ENCODE assay signal across 1 cellular context in the genomic region with DNA sequence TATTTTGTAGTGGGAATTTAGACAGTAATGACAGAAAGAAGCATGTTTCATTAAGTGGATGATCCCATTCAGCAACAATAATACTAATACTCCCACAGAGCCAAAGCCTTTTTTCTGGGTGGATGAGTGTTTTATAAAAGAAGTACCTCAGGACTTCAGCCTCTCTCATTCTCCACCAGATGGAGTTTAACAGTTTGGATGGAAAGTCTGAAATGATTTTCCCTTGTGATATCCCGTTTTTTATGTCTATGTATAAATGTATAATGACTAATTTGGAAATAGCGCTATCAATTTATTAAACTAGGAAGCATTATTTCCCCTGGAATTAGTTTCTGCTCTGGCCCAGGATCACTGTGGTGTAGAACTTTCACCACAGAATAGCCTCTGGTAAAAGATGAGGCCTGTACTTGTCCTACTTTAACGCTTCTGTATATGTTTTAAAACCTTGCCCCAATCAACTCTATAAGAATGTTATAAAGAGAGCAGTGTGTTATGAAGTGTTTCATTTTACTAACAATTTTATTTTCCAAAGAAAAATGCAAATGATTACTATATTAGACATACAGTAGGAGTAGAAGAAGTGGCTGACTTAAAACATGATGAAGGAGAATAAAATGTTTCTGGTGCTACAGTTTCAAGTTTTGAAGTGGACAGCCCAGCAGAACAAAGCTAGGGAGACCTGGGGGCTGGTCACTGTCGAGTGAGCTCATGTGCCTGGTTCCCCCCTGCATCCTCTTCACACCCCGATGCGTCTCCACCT.
TF ChIP-seq lines count a peak whose summit lies in the region.

No MANE protein-coding gene starts in this region.

TF ChIP-seq in GM23338, 12 proteins besides CTCF, POLR2A, EP300 and RAD21 (continued from another document):
- no peak for TF ChIP-seq REST (IDR thresholded peaks at IDR 0.05; ENCODE audit: unreplicated experiment)
- no peak for TF ChIP-seq NANOG (IDR thresholded peaks at IDR 0.05; ENCODE audit: borderline replicate concordance)
- no peak for TF ChIP-seq ETS1 (IDR thresholded peaks at IDR 0.05)
- TF ChIP-seq EZH2 (IDR thresholded peaks at IDR 0.05; ENCODE audit: low read depth, unreplicated experiment): no peak
- TF ChIP-seq, protein P1, sequence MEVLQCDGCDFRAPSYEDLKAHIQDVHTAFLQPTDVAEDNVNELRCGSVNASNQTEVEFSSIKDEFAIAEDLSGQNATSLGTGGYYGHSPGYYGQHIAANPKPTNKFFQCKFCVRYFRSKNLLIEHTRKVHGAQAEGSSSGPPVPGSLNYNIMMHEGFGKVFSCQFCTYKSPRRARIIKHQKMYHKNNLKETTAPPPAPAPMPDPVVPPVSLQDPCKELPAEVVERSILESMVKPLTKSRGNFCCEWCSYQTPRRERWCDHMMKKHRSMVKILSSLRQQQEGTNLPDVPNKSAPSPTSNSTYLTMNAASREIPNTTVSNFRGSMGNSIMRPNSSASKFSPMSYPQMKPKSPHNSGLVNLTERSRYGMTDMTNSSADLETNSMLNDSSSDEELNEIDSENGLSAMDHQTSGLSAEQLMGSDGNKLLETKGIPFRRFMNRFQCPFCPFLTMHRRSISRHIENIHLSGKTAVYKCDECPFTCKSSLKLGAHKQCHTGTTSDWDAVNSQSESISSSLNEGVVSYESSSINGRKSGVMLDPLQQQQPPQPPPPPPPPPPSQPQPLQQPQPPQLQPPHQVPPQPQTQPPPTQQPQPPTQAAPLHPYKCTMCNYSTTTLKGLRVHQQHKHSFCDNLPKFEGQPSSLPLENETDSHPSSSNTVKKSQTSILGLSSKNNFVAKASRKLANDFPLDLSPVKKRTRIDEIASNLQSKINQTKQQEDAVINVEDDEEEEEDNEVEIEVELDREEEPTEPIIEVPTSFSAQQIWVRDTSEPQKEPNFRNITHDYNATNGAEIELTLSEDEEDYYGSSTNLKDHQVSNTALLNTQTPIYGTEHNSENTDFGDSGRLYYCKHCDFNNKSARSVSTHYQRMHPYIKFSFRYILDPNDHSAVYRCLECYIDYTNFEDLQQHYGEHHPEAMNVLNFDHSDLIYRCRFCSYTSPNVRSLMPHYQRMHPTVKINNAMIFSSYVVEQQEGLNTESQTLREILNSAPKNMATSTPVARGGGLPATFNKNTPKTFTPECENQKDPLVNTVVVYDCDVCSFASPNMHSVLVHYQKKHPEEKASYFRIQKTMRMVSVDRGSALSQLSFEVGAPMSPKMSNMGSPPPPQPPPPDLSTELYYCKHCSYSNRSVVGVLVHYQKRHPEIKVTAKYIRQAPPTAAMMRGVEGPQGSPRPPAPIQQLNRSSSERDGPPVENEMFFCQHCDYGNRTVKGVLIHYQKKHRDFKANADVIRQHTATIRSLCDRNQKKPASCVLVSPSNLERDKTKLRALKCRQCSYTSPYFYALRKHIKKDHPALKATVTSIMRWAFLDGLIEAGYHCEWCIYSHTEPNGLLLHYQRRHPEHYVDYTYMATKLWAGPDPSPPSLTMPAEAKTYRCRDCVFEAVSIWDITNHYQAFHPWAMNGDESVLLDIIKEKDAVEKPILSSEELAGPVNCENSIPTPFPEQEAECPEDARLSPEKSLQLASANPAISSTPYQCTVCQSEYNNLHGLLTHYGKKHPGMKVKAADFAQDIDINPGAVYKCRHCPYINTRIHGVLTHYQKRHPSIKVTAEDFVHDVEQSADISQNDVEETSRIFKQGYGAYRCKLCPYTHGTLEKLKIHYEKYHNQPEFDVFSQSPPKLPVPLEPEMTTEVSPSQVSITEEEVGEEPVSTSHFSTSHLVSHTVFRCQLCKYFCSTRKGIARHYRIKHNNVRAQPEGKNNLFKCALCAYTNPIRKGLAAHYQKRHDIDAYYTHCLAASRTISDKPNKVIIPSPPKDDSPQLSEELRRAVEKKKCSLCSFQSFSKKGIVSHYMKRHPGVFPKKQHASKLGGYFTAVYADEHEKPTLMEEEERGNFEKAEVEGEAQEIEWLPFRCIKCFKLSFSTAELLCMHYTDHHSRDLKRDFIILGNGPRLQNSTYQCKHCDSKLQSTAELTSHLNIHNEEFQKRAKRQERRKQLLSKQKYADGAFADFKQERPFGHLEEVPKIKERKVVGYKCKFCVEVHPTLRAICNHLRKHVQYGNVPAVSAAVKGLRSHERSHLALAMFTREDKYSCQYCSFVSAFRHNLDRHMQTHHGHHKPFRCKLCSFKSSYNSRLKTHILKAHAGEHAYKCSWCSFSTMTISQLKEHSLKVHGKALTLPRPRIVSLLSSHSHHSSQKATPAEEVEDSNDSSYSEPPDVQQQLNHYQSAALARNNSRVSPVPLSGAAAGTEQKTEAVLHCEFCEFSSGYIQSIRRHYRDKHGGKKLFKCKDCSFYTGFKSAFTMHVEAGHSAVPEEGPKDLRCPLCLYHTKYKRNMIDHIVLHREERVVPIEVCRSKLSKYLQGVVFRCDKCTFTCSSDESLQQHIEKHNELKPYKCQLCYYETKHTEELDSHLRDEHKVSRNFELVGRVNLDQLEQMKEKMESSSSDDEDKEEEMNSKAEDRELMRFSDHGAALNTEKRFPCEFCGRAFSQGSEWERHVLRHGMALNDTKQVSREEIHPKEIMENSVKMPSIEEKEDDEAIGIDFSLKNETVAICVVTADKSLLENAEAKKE (CRISPR knock-in tag; IDR thresholded peaks at IDR 0.05): no peak
- no peak for TF ChIP-seq JUNB (IDR thresholded peaks at IDR 0.05; ENCODE audit: unreplicated experiment)
